ENCODE assay signal across 1 cellular context in the genomic region with DNA sequence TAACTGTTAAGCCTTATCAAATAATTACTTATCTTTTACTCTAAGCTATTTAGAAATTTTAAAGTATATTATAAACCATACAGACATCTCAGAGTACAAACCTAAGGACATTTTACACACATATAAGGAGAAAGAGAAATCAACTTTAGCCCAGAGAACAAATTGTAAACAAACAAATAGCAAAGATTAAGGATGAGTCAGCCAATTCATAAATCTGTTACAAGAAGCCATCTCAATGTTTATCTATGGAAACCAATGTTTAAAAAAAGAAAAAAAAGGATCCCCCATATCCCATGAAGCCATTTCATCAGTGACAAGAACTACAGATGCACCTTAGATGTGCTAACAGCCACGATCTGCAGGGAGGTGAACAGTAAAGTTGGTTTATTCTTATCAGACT.
TF ChIP-seq lines count a peak whose summit lies in the region.

No MANE protein-coding gene starts in this region.

TF ChIP-seq in WTC11, 78 proteins besides CTCF, POLR2A, EP300 and RAD21 (continued from another document):
- TF ChIP-seq, protein P1, sequence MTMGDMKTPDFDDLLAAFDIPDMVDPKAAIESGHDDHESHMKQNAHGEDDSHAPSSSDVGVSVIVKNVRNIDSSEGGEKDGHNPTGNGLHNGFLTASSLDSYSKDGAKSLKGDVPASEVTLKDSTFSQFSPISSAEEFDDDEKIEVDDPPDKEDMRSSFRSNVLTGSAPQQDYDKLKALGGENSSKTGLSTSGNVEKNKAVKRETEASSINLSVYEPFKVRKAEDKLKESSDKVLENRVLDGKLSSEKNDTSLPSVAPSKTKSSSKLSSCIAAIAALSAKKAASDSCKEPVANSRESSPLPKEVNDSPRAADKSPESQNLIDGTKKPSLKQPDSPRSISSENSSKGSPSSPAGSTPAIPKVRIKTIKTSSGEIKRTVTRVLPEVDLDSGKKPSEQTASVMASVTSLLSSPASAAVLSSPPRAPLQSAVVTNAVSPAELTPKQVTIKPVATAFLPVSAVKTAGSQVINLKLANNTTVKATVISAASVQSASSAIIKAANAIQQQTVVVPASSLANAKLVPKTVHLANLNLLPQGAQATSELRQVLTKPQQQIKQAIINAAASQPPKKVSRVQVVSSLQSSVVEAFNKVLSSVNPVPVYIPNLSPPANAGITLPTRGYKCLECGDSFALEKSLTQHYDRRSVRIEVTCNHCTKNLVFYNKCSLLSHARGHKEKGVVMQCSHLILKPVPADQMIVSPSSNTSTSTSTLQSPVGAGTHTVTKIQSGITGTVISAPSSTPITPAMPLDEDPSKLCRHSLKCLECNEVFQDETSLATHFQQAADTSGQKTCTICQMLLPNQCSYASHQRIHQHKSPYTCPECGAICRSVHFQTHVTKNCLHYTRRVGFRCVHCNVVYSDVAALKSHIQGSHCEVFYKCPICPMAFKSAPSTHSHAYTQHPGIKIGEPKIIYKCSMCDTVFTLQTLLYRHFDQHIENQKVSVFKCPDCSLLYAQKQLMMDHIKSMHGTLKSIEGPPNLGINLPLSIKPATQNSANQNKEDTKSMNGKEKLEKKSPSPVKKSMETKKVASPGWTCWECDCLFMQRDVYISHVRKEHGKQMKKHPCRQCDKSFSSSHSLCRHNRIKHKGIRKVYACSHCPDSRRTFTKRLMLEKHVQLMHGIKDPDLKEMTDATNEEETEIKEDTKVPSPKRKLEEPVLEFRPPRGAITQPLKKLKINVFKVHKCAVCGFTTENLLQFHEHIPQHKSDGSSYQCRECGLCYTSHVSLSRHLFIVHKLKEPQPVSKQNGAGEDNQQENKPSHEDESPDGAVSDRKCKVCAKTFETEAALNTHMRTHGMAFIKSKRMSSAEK (CRISPR knock-in tag; IDR thresholded peaks at IDR 0.05; ENCODE audit: borderline replicate concordance) = no peak
- TF ChIP-seq SMAD3 (CRISPR knock-in tag; IDR thresholded peaks at IDR 0.05; ENCODE audit: borderline replicate concordance) (no peak), GABPB1 (CRISPR knock-in tag; IDR thresholded peaks at IDR 0.05) (no peak), EMX1 (CRISPR knock-in tag; IDR thresholded peaks at IDR 0.05) (no peak)
